Comparison of ENCODE assay signal across 1 cellular context in genomic region chr3:72282918-72283317, GRCh38.
TF ChIP-seq lines count a peak whose summit lies in the region.

No MANE protein-coding gene starts in this region.

TF ChIP-seq in SK-N-SH, 30 proteins besides CTCF, POLR2A, EP300 and RAD21 (continued from another document):
- no peak for TF ChIP-seq ZBTB33 (IDR thresholded peaks at IDR 0.05; ENCODE audit: borderline replicate concordance, low read depth)
- TF ChIP-seq EZH2phosphoT487 (IDR thresholded peaks at IDR 0.05; ENCODE audit: borderline replicate concordance, low read depth), result no peak
- no peak for TF ChIP-seq MAX (IDR thresholded peaks at IDR 0.05; ENCODE audit: low read depth)
- TF ChIP-seq RCOR1 (IDR thresholded peaks at IDR 0.05; ENCODE audit: low read length), result no peak
- TF ChIP-seq NFIC (IDR thresholded peaks at IDR 0.05; ENCODE audit: borderline replicate concordance), result no peak
- no peak for TF ChIP-seq JUND (IDR thresholded peaks at IDR 0.05)
- no peak for TF ChIP-seq POLR2AphosphoS5 (IDR thresholded peaks at IDR 0.05; ENCODE audit: low read depth, low read length)
